8 cellular contexts compared by ENCODE assay signal in genomic region chr3:5187920-5188418, GRCh38. TPM values are rescaled to one million over a fixed set of nuclear protein-coding genes. Genes with fewer than 3 reads are reported as not detected.
A peak's percentile ranks its signal among the peaks of the same experiment; 100 is the strongest.
DNase-seq lines count a peak whose midpoint lies in the region; ATAC-seq and TF ChIP-seq lines count a peak whose summit lies in the region.

No MANE protein-coding gene starts in this region.

- no peaks in the 10 kb centered on the region for H3K27me3 Mint-ChIP-seq in CD8-positive, alpha-beta memory T cell
- H3K27me3 Mint-ChIP-seq in memory B cell = no peaks in the 10 kb centered on the region

- no peaks in the 10 kb centered on the region for H3K36me3 ChIP-seq in CD8-positive, alpha-beta memory T cell (ENCODE audit: insufficient read depth, low read length)
- no peaks in the 10 kb centered on the region for H3K36me3 ChIP-seq in HUES6 (ENCODE audit: control insufficient read depth, insufficient read depth, low read length)
- H3K36me3 ChIP-seq in stomach = peaks cover 0 to 9% (median 3%) of the 10 kb centered on the region in 4 donors

- peak overlapping the region; percentile 77 for H3K4me3 ChIP-seq in CD8-positive, alpha-beta memory T cell (ENCODE audit: low read length)
- H3K4me3 ChIP-seq in HUES6 (ENCODE audit: low read depth, low read length) (peak overlapping the region; percentile 83), stomach (peak overlapping the region; percentile 68 to 96 (median 87))

- no peak for TF ChIP-seq CTCF in stomach (IDR thresholded peaks at IDR 0.05)

- peak; percentile 25 to 72 (median 55) for DNase-seq in CD8-positive, alpha-beta memory T cell
- peak; percentile 48 for DNase-seq in activated CD4-positive, alpha-beta T cell treated with anti-CD3 and anti-CD28 coated beads, Interleukin-2, amount 50 U/mL, for 1 hour
- peak; percentile 37 for DNase-seq in effector CD4-positive, alpha-beta T cell
- DNase-seq in memory B cell (ENCODE audit: low spot score in 2 of 2) (peak in 1 of 2 donors; percentile 54), stomach (no peak), kidney glomerular epithelial cell (lab: John Stamatoyannopoulos, UW) (no peak)

- POLR2A ChIA-PET in CD8-positive, alpha-beta memory T cell (lab: Charles Lee) = interaction anchor here (0.6 to 3.8 kb wide), 4 partner anchors 9 to 695 kb away, joined by 4 to 62 read pairs (median 5); partner anchors contain the start of gene ITPR1

- CTCF ChIA-PET in CD8-positive, alpha-beta memory T cell (lab: Charles Lee) = interaction anchor here (0.7 to 2.3 kb wide), 4 partner anchors 9 to 66 kb away, joined by 3 to 10 read pairs (median 4); no protein-coding TSS in a partner anchor

- H3K9ac ChIP-seq in HUES6 (ENCODE audit: low read length) = peak overlapping the region; percentile 92

- H3K4me1 Mint-ChIP-seq in CD8-positive, alpha-beta memory T cell = peaks cover 38 to 51% (median 42%) of the 10 kb centered on the region in 3 donors
- H3K4me1 Mint-ChIP-seq in memory B cell = peaks cover 36% of the 10 kb centered on the region

- H3K27me3 ChIP-seq in CD8-positive, alpha-beta memory T cell (ENCODE audit: insufficient read depth, low read length, poor library complexity, severe bottlenecking) = no peaks in the 10 kb centered on the region
- H3K27me3 ChIP-seq in HUES6 (ENCODE audit: control insufficient read depth, insufficient read depth, low read length) = no peaks in the 10 kb centered on the region
- no peaks in the 10 kb centered on the region for H3K27me3 ChIP-seq in stomach

- peak overlapping the region; percentile 93 to 100 (median 100) for H3K4me3 Mint-ChIP-seq in CD8-positive, alpha-beta memory T cell
- peak overlapping the region; percentile 99 for H3K4me3 Mint-ChIP-seq in memory B cell

- peak overlapping the region; percentile 93 for H3K27ac ChIP-seq in CD8-positive, alpha-beta memory T cell (ENCODE audit: low read depth, low read length)
- H3K27ac ChIP-seq in HUES6 (ENCODE audit: low read depth, low read length) (peak overlapping the region; percentile 95), stomach (peak overlapping the region; percentile 93 to 100 (median 99))

- peaks cover 29% of the 10 kb centered on the region for H3K4me1 ChIP-seq in CD8-positive, alpha-beta memory T cell (ENCODE audit: insufficient read depth, low read length)
- H3K4me1 ChIP-seq in HUES6 (ENCODE audit: control insufficient read depth, insufficient read depth, low read length) (peaks cover 25% of the 10 kb centered on the region), stomach (peaks cover 30 to 77% (median 63%) of the 10 kb centered on the region in 4 donors)

- peaks cover 0 to 29% (median 2%) of the 10 kb centered on the region in 3 donors for H3K36me3 Mint-ChIP-seq in CD8-positive, alpha-beta memory T cell
- peaks cover 15% of the 10 kb centered on the region for H3K36me3 Mint-ChIP-seq in memory B cell

- peak overlapping the region; percentile 79 to 100 (median 98) for H3K27ac Mint-ChIP-seq in CD8-positive, alpha-beta memory T cell
- H3K27ac Mint-ChIP-seq in memory B cell = peak overlapping the region; percentile 99

- ATAC-seq in GM21515 (IDR thresholded peaks at IDR 0.05; ENCODE audit: unreplicated experiment) = peak; percentile 7
- peak; percentile 21 for ATAC-seq in memory B cell (ENCODE audit: low read depth)

- no peak for TF ChIP-seq EP300 in stomach (IDR thresholded peaks at IDR 0.05)

- no peaks in the 10 kb centered on the region for H3K9me3 Mint-ChIP-seq in CD8-positive, alpha-beta memory T cell
- H3K9me3 Mint-ChIP-seq in memory B cell = no peaks in the 10 kb centered on the region

- H3K9me3 ChIP-seq in CD8-positive, alpha-beta memory T cell (ENCODE audit: low read length) = no peaks in the 10 kb centered on the region
- H3K9me3 ChIP-seq in HUES6 (ENCODE audit: control insufficient read depth, insufficient read depth, low read depth, low read length) (no peaks in the 10 kb centered on the region), stomach (no peaks in the 10 kb centered on the region)

- WGBS in stomach, 5 donors = 0 to 1% (median 0%) methylated on average over 5 to 66 of the region's 66 CpGs

- TF ChIP-seq POLR2A in stomach (IDR thresholded peaks at IDR 0.05) = no peak

- intact Hi-C loops in stomach (cut with DNase I; ENCODE audit: low total_unique reads) = loop anchor here (10.0 kb wide), 1 partner anchor 63 kb away; the partner anchor contains the start of gene ARL8B

RNA-seq across cellular contexts. Expression of gene EDEM1, which starts 0.5 kb away (rescaled TPM):
- 100 to 1,000 TPM; 120 to 121 TPM for total RNA-seq in CD8-positive, alpha-beta memory T cell
- polyA plus RNA-seq in CD8-positive, alpha-beta memory T cell = 39.7 TPM
- total RNA-seq in stomach = 100 to 1,000 TPM in 1 of 5 donors, 10 to 100 TPM in 4; 22.2 to 160 (median 53.1) TPM
- polyA plus RNA-seq in stomach = 1 to 10 TPM; 5.3 to 7.2 (median 5.4) TPM

Comparison
In these comparisons a context has a peak if more than half of its experiments do, and no peak if none do; other contexts are left out.
1. DNase-seq: peak in CD8-positive, alpha-beta memory T cell (5 of 5), activated CD4-positive, alpha-beta T cell treated with anti-CD3 and anti-CD28 coated beads, Interleukin-2, amount 50 U/mL, for 1 hour (single experiment) and effector CD4-positive, alpha-beta T cell (single experiment); none in stomach (single experiment) and kidney glomerular epithelial cell (single experiment).
2. Peak in every context shown above with its lines, with median percentiles within 50 percentile points of each other: H3K27ac ChIP-seq and H3K4me3 ChIP-seq.